ENCODE assay signal across 1 cellular context in the genomic region with DNA sequence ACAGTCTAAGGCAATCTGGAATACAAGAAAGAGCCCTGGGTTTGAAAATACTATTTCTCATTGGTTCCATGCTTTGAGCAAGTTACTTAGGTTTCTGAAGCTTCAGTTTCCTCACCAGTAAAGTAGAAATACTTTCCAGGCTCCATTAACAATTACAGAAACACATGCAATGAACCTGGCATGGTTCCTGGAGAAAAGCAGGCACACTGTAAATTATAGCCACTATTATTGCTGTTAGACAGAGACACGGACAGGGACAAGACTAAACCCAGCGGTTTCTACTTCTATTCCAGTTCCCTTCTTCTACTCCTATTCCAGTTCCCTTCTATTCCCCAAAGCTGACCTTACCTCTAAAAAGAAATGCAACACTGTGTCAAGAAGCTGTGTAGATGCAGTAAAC.
TF ChIP-seq lines count a peak whose summit lies in the region.

No MANE protein-coding gene starts in this region.

TF ChIP-seq in GM12878, 131 proteins besides CTCF, POLR2A, EP300 and RAD21:
- TF ChIP-seq, protein P1, sequence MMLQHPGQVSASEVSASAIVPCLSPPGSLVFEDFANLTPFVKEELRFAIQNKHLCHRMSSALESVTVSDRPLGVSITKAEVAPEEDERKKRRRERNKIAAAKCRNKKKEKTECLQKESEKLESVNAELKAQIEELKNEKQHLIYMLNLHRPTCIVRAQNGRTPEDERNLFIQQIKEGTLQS (IDR thresholded peaks at IDR 0.05; ENCODE audit: borderline replicate concordance, extremely low read depth, low read depth, low read length), result no peak
- TF ChIP-seq, protein P2, sequence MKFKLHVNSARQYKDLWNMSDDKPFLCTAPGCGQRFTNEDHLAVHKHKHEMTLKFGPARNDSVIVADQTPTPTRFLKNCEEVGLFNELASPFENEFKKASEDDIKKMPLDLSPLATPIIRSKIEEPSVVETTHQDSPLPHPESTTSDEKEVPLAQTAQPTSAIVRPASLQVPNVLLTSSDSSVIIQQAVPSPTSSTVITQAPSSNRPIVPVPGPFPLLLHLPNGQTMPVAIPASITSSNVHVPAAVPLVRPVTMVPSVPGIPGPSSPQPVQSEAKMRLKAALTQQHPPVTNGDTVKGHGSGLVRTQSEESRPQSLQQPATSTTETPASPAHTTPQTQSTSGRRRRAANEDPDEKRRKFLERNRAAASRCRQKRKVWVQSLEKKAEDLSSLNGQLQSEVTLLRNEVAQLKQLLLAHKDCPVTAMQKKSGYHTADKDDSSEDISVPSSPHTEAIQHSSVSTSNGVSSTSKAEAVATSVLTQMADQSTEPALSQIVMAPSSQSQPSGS (IDR thresholded peaks at IDR 0.05; ENCODE audit: low read length), result no peak
- TF ChIP-seq YY1 (IDR thresholded peaks at IDR 0.05; ENCODE audit: low read depth, low read length) (no peak), NFIC (IDR thresholded peaks at IDR 0.05; ENCODE audit: low read depth, low read length) (0 out of 2 replicates have a peak, but pooled peaks have one; percentile 12)
- TF ChIP-seq, protein P3, sequence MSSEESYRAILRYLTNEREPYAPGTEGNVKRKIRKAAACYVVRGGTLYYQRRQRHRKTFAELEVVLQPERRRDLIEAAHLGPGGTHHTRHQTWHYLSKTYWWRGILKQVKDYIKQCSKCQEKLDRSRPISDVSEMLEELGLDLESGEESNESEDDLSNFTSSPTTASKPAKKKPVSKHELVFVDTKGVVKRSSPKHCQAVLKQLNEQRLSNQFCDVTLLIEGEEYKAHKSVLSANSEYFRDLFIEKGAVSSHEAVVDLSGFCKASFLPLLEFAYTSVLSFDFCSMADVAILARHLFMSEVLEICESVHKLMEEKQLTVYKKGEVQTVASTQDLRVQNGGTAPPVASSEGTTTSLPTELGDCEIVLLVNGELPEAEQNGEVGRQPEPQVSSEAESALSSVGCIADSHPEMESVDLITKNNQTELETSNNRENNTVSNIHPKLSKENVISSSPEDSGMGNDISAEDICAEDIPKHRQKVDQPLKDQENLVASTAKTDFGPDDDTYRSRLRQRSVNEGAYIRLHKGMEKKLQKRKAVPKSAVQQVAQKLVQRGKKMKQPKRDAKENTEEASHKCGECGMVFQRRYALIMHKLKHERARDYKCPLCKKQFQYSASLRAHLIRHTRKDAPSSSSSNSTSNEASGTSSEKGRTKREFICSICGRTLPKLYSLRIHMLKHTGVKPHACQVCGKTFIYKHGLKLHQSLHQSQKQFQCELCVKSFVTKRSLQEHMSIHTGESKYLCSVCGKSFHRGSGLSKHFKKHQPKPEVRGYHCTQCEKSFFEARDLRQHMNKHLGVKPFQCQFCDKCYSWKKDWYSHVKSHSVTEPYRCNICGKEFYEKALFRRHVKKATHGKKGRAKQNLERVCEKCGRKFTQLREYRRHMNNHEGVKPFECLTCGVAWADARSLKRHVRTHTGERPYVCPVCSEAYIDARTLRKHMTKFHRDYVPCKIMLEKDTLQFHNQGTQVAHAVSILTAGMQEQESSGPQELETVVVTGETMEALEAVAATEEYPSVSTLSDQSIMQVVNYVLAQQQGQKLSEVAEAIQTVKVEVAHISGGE (CRISPR knock-in tag; IDR thresholded peaks at IDR 0.05), result no peak
